In genomic region chr10:77539147-77539935, GRCh38 we compare ENCODE assay signal across 21 cellular contexts.
DNase-seq lines count a peak whose midpoint lies in the region; ATAC-seq, FAIRE-seq and TF ChIP-seq lines count a peak whose summit lies in the region.
"Had no signal": no experiment of that assay in that cellular context is flagged by ENCODE, and none has a peak within 500 bp of the region (broad histone marks: within the 10 kb centered on the region; RNA-seq: fewer than 3 reads in every experiment).

No MANE protein-coding gene starts in this region.

- no peak overlapping the region for H2BK20ac ChIP-seq in H9 (ENCODE audit: low read depth, low read length, poor library complexity, severe bottlenecking)

- no peaks in the 10 kb centered on the region; the same call in 1 of the 2 replicates for H3K27me3 ChIP-seq in H9 (ENCODE audit: insufficient read depth, low read length)
- no peaks in the 10 kb centered on the region for H3K27me3 ChIP-seq in RWPE2 (ENCODE audit: insufficient read depth, poor library complexity, severe bottlenecking)
- no peaks in the 10 kb centered on the region for H3K27me3 ChIP-seq in endothelial cell of umbilical vein (ENCODE audit: control insufficient read depth in 2 of 2, insufficient read depth in 2 of 2, low read length in 2 of 2)
- H3K27me3 ChIP-seq in trophoblast cell (ENCODE audit: insufficient read depth, low read length) = no peaks in the 10 kb centered on the region

- H3K4me1 Mint-ChIP-seq in H9 (peaks cover 0 to 4% of the 10 kb centered on the region in 2 experiments; a peak in 2 of 4 replicates), mesothelial cell of epicardium (peaks cover 16% of the 10 kb centered on the region)
- H3K4me1 Mint-ChIP-seq in activated CD8-positive, alpha-beta T cell treated with anti-CD3 and anti-CD28 coated beads, Interleukin-2, amount 10 ng/mL, durations not matched to agents 7 days and 5 days (ENCODE audit: low read depth) = peaks cover 13% of the 10 kb centered on the region

- CTCF ChIA-PET in endothelial cell of umbilical vein (lab: Charles Lee) = interaction anchor here (0.6 to 1.2 kb wide), 2 partner anchors 9 to 16 kb away, joined by 3 read pairs; no protein-coding TSS in a partner anchor
- CTCF ChIA-PET in activated CD8-positive, alpha-beta T cell treated with anti-CD3 and anti-CD28 coated beads, Interleukin-2, amount 10 ng/mL, durations not matched to agents 7 days and 5 days (lab: Charles Lee) = no interaction called here

- TF ChIP-seq CTCF in H9 (conservative IDR thresholded peaks at IDR 0.05) (peak; percentile 22; the same call in 2 of the 3 replicates), RWPE2 (IDR thresholded peaks at IDR 0.05; ENCODE audit: poor library complexity, severe bottlenecking) (no peak), endothelial cell of umbilical vein (IDR thresholded peaks at IDR 0.05; ENCODE audit: extremely low read depth in 1 of 2, insufficient read depth in 1 of 2, low read depth in 1 of 2, low read length in 2 of 2) (no peak), mesothelial cell of epicardium (IDR thresholded peaks at IDR 0.05; ENCODE audit: unreplicated experiment) (no peak)

- H3K4me3 ChIP-seq in RWPE2 (ENCODE audit: severe bottlenecking) = no peak overlapping the region
- no peak overlapping the region for H3K4me3 ChIP-seq in endothelial cell of umbilical vein (replicated peaks in 1 of 3; ENCODE audit: insufficient read depth in 1 of 3, low read depth in 1 of 3, low read length in 3 of 3)
- no peak overlapping the region for H3K4me3 ChIP-seq in trophoblast cell (ENCODE audit: low read depth, low read length)
- H3K4me3 ChIP-seq: GM23248, K562, SK-N-MC had no signal

- H3K4ac ChIP-seq in H9 (ENCODE audit: low read depth, low read length) (no peak overlapping the region), trophoblast cell (ENCODE audit: low read depth, low read length) (no peak overlapping the region)

- H2AFZ ChIP-seq in H9 (ENCODE audit: low read length) (no peak overlapping the region), endothelial cell of umbilical vein (ENCODE audit: low read depth, low read length) (no peak overlapping the region), trophoblast cell (ENCODE audit: insufficient read depth, low read length, poor library complexity) (no peak overlapping the region)
- H2AFZ ChIP-seq: GM23248 had no signal

- H3K9ac ChIP-seq in H9 (ENCODE audit: extremely low read depth, insufficient read length, low read length) (no peak overlapping the region), endothelial cell of umbilical vein (replicated peaks; ENCODE audit: extremely low read depth, insufficient read depth, low read length) (no peak overlapping the region), trophoblast cell (ENCODE audit: low read length) (no peak overlapping the region)
- H3K9ac ChIP-seq: GM23248 had no signal

- H3K9me1 ChIP-seq in endothelial cell of umbilical vein (replicated peaks; ENCODE audit: control insufficient read depth, extremely low read depth, insufficient read depth, low read length) = no peaks in the 10 kb centered on the region

- H4K91ac ChIP-seq in H9 (ENCODE audit: insufficient read length, low read depth, low read length) (no peak overlapping the region), trophoblast cell (ENCODE audit: low read depth, low read length) (no peak overlapping the region)

- H3K79me2 ChIP-seq in H9 (ENCODE audit: insufficient read depth, low read length) = no peaks in the 10 kb centered on the region
- no peaks in the 10 kb centered on the region for H3K79me2 ChIP-seq in endothelial cell of umbilical vein (ENCODE audit: control insufficient read depth, insufficient read depth, low read length)
- H3K79me2 ChIP-seq in trophoblast cell (ENCODE audit: control insufficient read depth, insufficient read depth, low read length, poor library complexity) = no peaks in the 10 kb centered on the region

- dilution Hi-C loops in endothelial cell of umbilical vein (cut with MboI; ENCODE audit: extremely low pct_ligation_motif_present, low sequenced_read_pairs) = no loop called here

- no peaks in the 10 kb centered on the region for H4K20me1 ChIP-seq in H9 (ENCODE audit: control insufficient read depth, insufficient read depth, insufficient read length)
- no peaks in the 10 kb centered on the region for H4K20me1 ChIP-seq in endothelial cell of umbilical vein (replicated peaks; ENCODE audit: control insufficient read depth, extremely low read depth, insufficient read depth, low read length)

- no peak overlapping the region for H3K18ac ChIP-seq in H9 (ENCODE audit: insufficient read length, low read depth, low read length)
- peak overlapping the region; percentile 25 for H3K18ac ChIP-seq in trophoblast cell (ENCODE audit: low read length)

- intact Hi-C loops in endothelial cell of umbilical vein (cut with micrococcal nuclease) = no loop called here

- no peak overlapping the region for H3K56ac ChIP-seq in H9 (ENCODE audit: insufficient read length, low read depth, low read length)

- H4K12ac ChIP-seq in trophoblast cell (ENCODE audit: low read depth, low read length) = no peak overlapping the region

- H3K4me3 Mint-ChIP-seq in H9 (no peak overlapping the region), mesothelial cell of epicardium (no peak overlapping the region)
- H3K4me3 Mint-ChIP-seq in activated CD8-positive, alpha-beta T cell treated with anti-CD3 and anti-CD28 coated beads, Interleukin-2, amount 10 ng/mL, durations not matched to agents 7 days and 5 days = no peak overlapping the region

- no peak overlapping the region for H4K8ac ChIP-seq in H9 (replicated peaks; ENCODE audit: insufficient read length, low read depth, low read length)
- H4K8ac ChIP-seq in trophoblast cell (ENCODE audit: low read depth, low read length) = peak overlapping the region; percentile 61

- DNase-seq in H9 (no peak), RWPE2 (ENCODE audit: low spot score) (no peak), endothelial cell of umbilical vein (ENCODE audit: low read depth, low spot score) (no peak), trophoblast cell (peak in 1 of 2 donors; percentile 76), GM03348 (ENCODE audit: low spot score) (no peak), mesothelial cell of epicardium (ENCODE audit: low spot score in 2 of 2, unreplicated experiment in 2 of 2) (no peak), ecto neural progenitor cell (ENCODE audit: low spot score) (no peak)
- DNase-seq in activated CD8-positive, alpha-beta T cell treated with anti-CD3 and anti-CD28 coated beads, Interleukin-2, amount 10 ng/mL, durations not matched to agents 7 days and 5 days = no peak
- DNase-seq: C1 segment of cervical spinal cord, GM23248, NCI-H1105, NCI-H2081, NCI-H2171 treated with DMSO at 0.1 percent for 48 hours, NCI-H446 treated with DMSO at 0.1 percent for 48 hours, NCI-H69, SHP77 had no signal

- no peak overlapping the region for H2BK15ac ChIP-seq in H9 (ENCODE audit: low read depth, low read length)

- no peaks in the 10 kb centered on the region; the same call in 1 of the 2 replicates for H3K27me3 Mint-ChIP-seq in H9 (ENCODE audit: low read depth)
- H3K27me3 Mint-ChIP-seq in activated CD8-positive, alpha-beta T cell treated with anti-CD3 and anti-CD28 coated beads, Interleukin-2, amount 10 ng/mL, durations not matched to agents 7 days and 5 days (ENCODE audit: low read depth) = peaks cover 24% of the 10 kb centered on the region
- H3K27me3 Mint-ChIP-seq in mesothelial cell of epicardium (ENCODE audit: low read depth) = no peaks in the 10 kb centered on the region

- H3K9me3 ChIP-seq in H9 (ENCODE audit: control insufficient read depth, low read depth, low read length) (no peaks in the 10 kb centered on the region), RWPE2 (ENCODE audit: severe bottlenecking) (peaks cover 3% of the 10 kb centered on the region), endothelial cell of umbilical vein (replicated peaks; ENCODE audit: control insufficient read depth, insufficient read depth, low read length) (no peaks in the 10 kb centered on the region), trophoblast cell (ENCODE audit: insufficient read depth, low read depth, low read length) (no peaks in the 10 kb centered on the region)

- ATAC-seq in RWPE2 (ENCODE audit: low read depth) = peak; percentile 81
- ATAC-seq in activated CD8-positive, alpha-beta T cell treated with anti-CD3 and anti-CD28 coated beads, Interleukin-2, amount 10 ng/mL, durations not matched to agents 7 days and 5 days = no peak
- ATAC-seq: K562 had no signal

- H3K36me3 ChIP-seq in RWPE2 (ENCODE audit: low read depth) (no peaks in the 10 kb centered on the region), endothelial cell of umbilical vein (ENCODE audit: control insufficient read depth in 2 of 2, extremely low read depth in 1 of 2, insufficient read depth in 2 of 2, low read length in 2 of 2) (no peaks in the 10 kb centered on the region), trophoblast cell (ENCODE audit: control insufficient read depth in 1 of 2, insufficient read depth in 2 of 2, low read length in 2 of 2) (peaks cover 0 to 4% of the 10 kb centered on the region in 2 experiments)

- H3K23ac ChIP-seq in H9 (ENCODE audit: insufficient read length, low read depth, low read length) = no peak overlapping the region
- H3K23ac ChIP-seq in trophoblast cell (ENCODE audit: low read length) = no peak overlapping the region

- no peak for FAIRE-seq in endothelial cell of umbilical vein (lab: Jason Lieb, UNC)
- FAIRE-seq: G401.6, GM19239, K562, RCC 7860 had no signal

- WGBS in H9 (ENCODE audit: extremely low coverage, insufficient read length, low lambda C conversion rate) = no CpG with 5 or more reads among the region's 7 CpGs
- no CpG with 5 or more reads among the region's 7 CpGs for WGBS in trophoblast cell (ENCODE audit: extremely low coverage, insufficient coverage, insufficient read length)

- H3K23me2 ChIP-seq in H9 (ENCODE audit: insufficient read length, low read depth, low read length, poor library complexity, severe bottlenecking) = no peaks in the 10 kb centered on the region

- no peak overlapping the region for H3T11ph ChIP-seq in H9 (ENCODE audit: low read length)

- no peak overlapping the region for H2BK5ac ChIP-seq in H9 (ENCODE audit: insufficient read length, low read length)
- H2BK5ac ChIP-seq in trophoblast cell (ENCODE audit: low read depth, low read length, poor library complexity) = peak overlapping the region; percentile 4

- no peak for TF ChIP-seq POLR2A in endothelial cell of umbilical vein (IDR thresholded peaks at IDR 0.05; ENCODE audit: low read depth, low read length)

- POLR2A ChIA-PET in endothelial cell of umbilical vein (lab: Charles Lee) = no interaction called here
- POLR2A ChIA-PET in activated CD8-positive, alpha-beta T cell treated with anti-CD3 and anti-CD28 coated beads, Interleukin-2, amount 10 ng/mL, durations not matched to agents 7 days and 5 days (lab: Charles Lee) = no interaction called here

- H3K79me1 ChIP-seq in H9 (ENCODE audit: insufficient read depth, low read depth, low read length, poor library complexity, severe bottlenecking) (no peaks in the 10 kb centered on the region), trophoblast cell (ENCODE audit: low read length) (peaks cover 9% of the 10 kb centered on the region)

- H2BK12ac ChIP-seq in H9 (ENCODE audit: insufficient read length, low read depth, low read length) (no peak overlapping the region), trophoblast cell (ENCODE audit: low read length) (peak overlapping the region; percentile 15)

- H3K4me1 ChIP-seq in H9 (ENCODE audit: insufficient read depth, low read length) (no peaks in the 10 kb centered on the region), RWPE2 (ENCODE audit: insufficient read depth, poor library complexity, severe bottlenecking) (peaks cover 9% of the 10 kb centered on the region), endothelial cell of umbilical vein (ENCODE audit: control insufficient read depth, extremely low read depth, insufficient read depth, low read length) (no peaks in the 10 kb centered on the region), trophoblast cell (ENCODE audit: control insufficient read depth in 1 of 2, insufficient read depth in 2 of 2, low read length in 2 of 2) (peaks cover 14 to 17% of the 10 kb centered on the region in 2 experiments)

- no peak overlapping the region for H3K4me2 ChIP-seq in H9 (ENCODE audit: insufficient read depth, insufficient read length, low read length)
- no peak overlapping the region for H3K4me2 ChIP-seq in endothelial cell of umbilical vein (ENCODE audit: insufficient read depth, low read length)
- H3K4me2 ChIP-seq in trophoblast cell (ENCODE audit: low read length) = peak overlapping the region; percentile 5

- H3K27ac Mint-ChIP-seq in H9 (no peak overlapping the region), mesothelial cell of epicardium (no peak overlapping the region)
- no peak overlapping the region for H3K27ac Mint-ChIP-seq in activated CD8-positive, alpha-beta T cell treated with anti-CD3 and anti-CD28 coated beads, Interleukin-2, amount 10 ng/mL, durations not matched to agents 7 days and 5 days

- H2BK120ac ChIP-seq in H9 (ENCODE audit: low read depth, low read length, poor library complexity, severe bottlenecking) (no peak overlapping the region), trophoblast cell (ENCODE audit: insufficient read depth, low read length, poor library complexity) (peak overlapping the region; percentile 72)

- no TSS peak for BruUV-seq in endothelial cell of umbilical vein (replicated peaks; lab: Mats Ljungman, UMichigan)

- peaks cover 0 to 3% of the 10 kb centered on the region in 2 experiments; a peak in 3 of 5 replicates for H3K9me3 Mint-ChIP-seq in H9
- peaks cover 4% of the 10 kb centered on the region for H3K9me3 Mint-ChIP-seq in activated CD8-positive, alpha-beta T cell treated with anti-CD3 and anti-CD28 coated beads, Interleukin-2, amount 10 ng/mL, durations not matched to agents 7 days and 5 days (ENCODE audit: insufficient read depth)
- H3K9me3 Mint-ChIP-seq in mesothelial cell of epicardium = peaks cover 34% of the 10 kb centered on the region

- no peaks in the 10 kb centered on the region for H3K36me3 Mint-ChIP-seq in H9 (ENCODE audit: insufficient read depth in 1 of 3, low read depth in 3 of 3)
- no peaks in the 10 kb centered on the region for H3K36me3 Mint-ChIP-seq in activated CD8-positive, alpha-beta T cell treated with anti-CD3 and anti-CD28 coated beads, Interleukin-2, amount 10 ng/mL, durations not matched to agents 7 days and 5 days (ENCODE audit: low read depth)
- H3K36me3 Mint-ChIP-seq in mesothelial cell of epicardium = peaks cover 10% of the 10 kb centered on the region

- no peak overlapping the region for H2AK5ac ChIP-seq in H9 (ENCODE audit: insufficient read length, low read length)
- no peak overlapping the region for H2AK5ac ChIP-seq in trophoblast cell (ENCODE audit: low read length)

- no peak overlapping the region for H3K14ac ChIP-seq in H9 (ENCODE audit: insufficient read depth, low read length)
- H3K14ac ChIP-seq in trophoblast cell (ENCODE audit: low read length) = peak overlapping the region; percentile 83

- H3K27ac ChIP-seq in H9 (ENCODE audit: insufficient read length, low read depth, low read length) (no peak overlapping the region), RWPE2 (ENCODE audit: poor library complexity, severe bottlenecking) (no peak overlapping the region), endothelial cell of umbilical vein (ENCODE audit: insufficient read depth, low read depth, low read length) (no peak overlapping the region), trophoblast cell (ENCODE audit: low read depth, low read length) (peak overlapping the region; percentile 40)
- H3K27ac ChIP-seq: GM23248, SK-N-MC had no signal

- H4K5ac ChIP-seq in H9 (ENCODE audit: insufficient read length, low read depth, low read length) = no peak overlapping the region
